In genomic region chr6:33279971-33280511, GRCh38 we compare ENCODE assay signal across 1 cellular context.
TF ChIP-seq lines count a peak whose summit lies in the region.

No MANE protein-coding gene starts in this region.

TF ChIP-seq in H1, 55 proteins besides CTCF, POLR2A, EP300 and RAD21:
- TF ChIP-seq TEAD4 (IDR thresholded peaks at IDR 0.05; ENCODE audit: low read depth, low read length) (peak; percentile 28; the same call in 1 of the 2 replicates), NRF1 (IDR thresholded peaks at IDR 0.05; ENCODE audit: low read depth, low read length) (no peak)
